Comparison of ENCODE assay signal across 12 cellular contexts in genomic region chr4:1080961-1081688, GRCh38. TPM values are rescaled to one million over a fixed set of nuclear protein-coding genes. Genes with fewer than 3 reads are reported as not detected.
DNase-seq lines count a peak whose midpoint lies in the region; ATAC-seq and TF ChIP-seq lines count a peak whose summit lies in the region.
"Had no signal": no experiment of that assay in that cellular context is flagged by ENCODE, and none has a peak within 500 bp of the region (broad histone marks: within the 10 kb centered on the region; RNA-seq: fewer than 3 reads in every experiment).

No MANE protein-coding gene starts in this region.

- CTCF ChIA-PET in activated naive CD4-positive, alpha-beta T cell treated with anti-CD3 and anti-CD28 coated beads, Interleukin-2, amount 10 ng/mL, durations not matched to agents 7 days and 5 days (lab: Charles Lee) = no interaction called here

- no peaks in the 10 kb centered on the region for H3K36me3 Mint-ChIP-seq in activated naive CD4-positive, alpha-beta T cell treated with anti-CD3 and anti-CD28 coated beads, Interleukin-2, amount 50 U/mL, for 72 hours
- H3K36me3 Mint-ChIP-seq in activated naive CD4-positive, alpha-beta T cell treated with anti-CD3 and anti-CD28 coated beads, Interleukin-2, amount 10 ng/mL, durations not matched to agents 7 days and 5 days = no peaks in the 10 kb centered on the region
- H3K36me3 Mint-ChIP-seq: CD4-positive, CD25-positive, alpha-beta regulatory T cell had no signal

- no peak overlapping the region for H3K9ac ChIP-seq in skeletal muscle satellite cell (ENCODE audit: low read depth, low read length)

- H3K4me3 ChIP-seq in skeletal muscle satellite cell (ENCODE audit: low read length) (no peak overlapping the region), body of pancreas (no peak overlapping the region)

- no peaks in the 10 kb centered on the region for H3K9me3 ChIP-seq in skeletal muscle satellite cell (replicated peaks; ENCODE audit: low read length)
- H3K9me3 ChIP-seq in body of pancreas = no peaks in the 10 kb centered on the region

- TF ChIP-seq CTCF in body of pancreas (IDR thresholded peaks at IDR 0.05) = no peak

- 84% methylated on average over 6 to 12 of the region's 12 CpGs for WGBS in body of pancreas, 2 donors

- intact Hi-C loops in body of pancreas (cut with DNase I) = no loop called here

- H3K36me3 ChIP-seq in skeletal muscle satellite cell (ENCODE audit: insufficient read depth, low read length) (no peaks in the 10 kb centered on the region), body of pancreas (replicated peaks in 1 of 2; ENCODE audit: insufficient read depth in 1 of 2, low read depth in 2 of 2) (no peaks in the 10 kb centered on the region)

- peaks cover 42% of the 10 kb centered on the region for H3K27me3 ChIP-seq in skeletal muscle satellite cell (ENCODE audit: control insufficient read depth, insufficient read depth, low read length)
- no peaks in the 10 kb centered on the region for H3K27me3 ChIP-seq in body of pancreas

- peak; percentile 70 to 80 for ATAC-seq in activated naive CD4-positive, alpha-beta T cell treated with anti-CD3 and anti-CD28 coated beads, Interleukin-2, amount 50 U/mL, for 72 hours
- ATAC-seq in GM18505 (IDR thresholded peaks at IDR 0.05; ENCODE audit: unreplicated experiment) = no peak
- ATAC-seq in body of pancreas = no peak

- peak overlapping the region in 1 of 2 donors; percentile 67 for H3K27ac Mint-ChIP-seq in activated naive CD4-positive, alpha-beta T cell treated with anti-CD3 and anti-CD28 coated beads, Interleukin-2, amount 50 U/mL, for 72 hours
- H3K27ac Mint-ChIP-seq in activated naive CD4-positive, alpha-beta T cell treated with anti-CD3 and anti-CD28 coated beads, Interleukin-2, amount 10 ng/mL, durations not matched to agents 7 days and 5 days = no peak overlapping the region

- H3K27me3 Mint-ChIP-seq in activated naive CD4-positive, alpha-beta T cell treated with anti-CD3 and anti-CD28 coated beads, Interleukin-2, amount 10 ng/mL, durations not matched to agents 7 days and 5 days = peaks cover 35% of the 10 kb centered on the region

- H3K4me2 ChIP-seq in skeletal muscle satellite cell (ENCODE audit: low read length) = peak overlapping the region; percentile 77

- H3K27ac ChIP-seq in epithelial cell of prostate (peak overlapping the region; percentile 53), body of pancreas (no peak overlapping the region)

- H3K9me3 Mint-ChIP-seq in activated naive CD4-positive, alpha-beta T cell treated with anti-CD3 and anti-CD28 coated beads, Interleukin-2, amount 50 U/mL, for 72 hours = no peaks in the 10 kb centered on the region
- no peaks in the 10 kb centered on the region for H3K9me3 Mint-ChIP-seq in activated naive CD4-positive, alpha-beta T cell treated with anti-CD3 and anti-CD28 coated beads, Interleukin-2, amount 10 ng/mL, durations not matched to agents 7 days and 5 days

- H3K4me1 Mint-ChIP-seq in activated naive CD4-positive, alpha-beta T cell treated with anti-CD3 and anti-CD28 coated beads, Interleukin-2, amount 10 ng/mL, durations not matched to agents 7 days and 5 days = no peaks in the 10 kb centered on the region
- H3K4me1 Mint-ChIP-seq: CD4-positive, CD25-positive, alpha-beta regulatory T cell had no signal

- no peak overlapping the region for H3K4me3 Mint-ChIP-seq in activated naive CD4-positive, alpha-beta T cell treated with anti-CD3 and anti-CD28 coated beads, Interleukin-2, amount 10 ng/mL, durations not matched to agents 7 days and 5 days
- H3K4me3 Mint-ChIP-seq: CD4-positive, CD25-positive, alpha-beta regulatory T cell had no signal

- no peak for TF ChIP-seq POLR2A in GM18505 (IDR thresholded peaks at IDR 0.05; ENCODE audit: borderline replicate concordance, extremely low read depth, insufficient read depth, insufficient read length)
- no peak for TF ChIP-seq POLR2A in body of pancreas (IDR thresholded peaks at IDR 0.05)

- H3K4me1 ChIP-seq in skeletal muscle satellite cell (ENCODE audit: control insufficient read depth, insufficient read depth, low read length) = peaks cover 25% of the 10 kb centered on the region
- H3K4me1 ChIP-seq in body of pancreas = peaks cover 22% of the 10 kb centered on the region

- DNase-seq in activated naive CD4-positive, alpha-beta T cell treated with anti-CD3 and anti-CD28 coated beads, Interleukin-2, amount 50 U/mL, for 72 hours (ENCODE audit: low spot score in 2 of 2) = no peak
- no peak for DNase-seq in activated naive CD4-positive, alpha-beta T cell treated with anti-CD3 and anti-CD28 coated beads, Interleukin-2, amount 10 ng/mL, durations not matched to agents 7 days and 5 days
- DNase-seq in NCI-H460 (ENCODE audit: extremely low read depth, low read depth) (peak; percentile 65), epithelial cell of prostate (ENCODE audit: low read depth, low spot score) (peak; percentile 84), NCI-H1092 treated with DMSO at 0.1 percent for 48 hours (lab: John Stamatoyannopoulos, UW) (no peak), body of pancreas (no peak)
- DNase-seq: activated effector memory CD4-positive, alpha-beta T cell treated with anti-CD3 and anti-CD28 coated beads, Interleukin-2, amount 50 U/mL, for 16 hours; NCI-H524 treated with DMSO at 0.1 percent for 48 hours had no signal

RNA-seq across cellular contexts. Expression of gene RNF212, which starts 32.2 kb away (rescaled TPM):
- 1 to 10 TPM; 3.5 to 4.5 TPM for total RNA-seq in activated naive CD4-positive, alpha-beta T cell treated with anti-CD3 and anti-CD28 coated beads, Interleukin-2, amount 50 U/mL, for 72 hours
- total RNA-seq in NCI-H460 (2014; rRNA removed; shearing (Covaris generic)) = 9.9 and 13.3 TPM in 2 replicates
- 2.4 and 16.1 TPM in 2 replicates for polyA plus RNA-seq in NCI-H460 (2014; cell fraction: nucleus; rRNA removed)
- 1.0 and 1.5 TPM in 2 replicates for total RNA-seq in skeletal muscle satellite cell (2012; rRNA removed)
- total RNA-seq in body of pancreas = 10 to 100 TPM in 1 of 2 donors, 1 to 10 TPM in 1; 8.2 to 20.5 TPM
- total RNA-seq: myocyte had no signal

Comparison
In these comparisons a context has a peak if more than half of its experiments do, and no peak if none do; other contexts are left out.
1. ATAC-seq: peak in activated naive CD4-positive, alpha-beta T cell treated with anti-CD3 and anti-CD28 coated beads, Interleukin-2, amount 50 U/mL, for 72 hours (2 of 2); none in GM18505 (single experiment) and body of pancreas (single experiment).
2. DNase-seq: peak in NCI-H460 (single experiment) and epithelial cell of prostate (single experiment); none in activated naive CD4-positive, alpha-beta T cell treated with anti-CD3 and anti-CD28 coated beads, Interleukin-2, amount 50 U/mL, for 72 hours (0 of 2), activated naive CD4-positive, alpha-beta T cell treated with anti-CD3 and anti-CD28 coated beads, Interleukin-2, amount 10 ng/mL, durations not matched to agents 7 days and 5 days (single experiment), NCI-H1092 treated with DMSO at 0.1 percent for 48 hours (single experiment) and body of pancreas (0 of 4).